In the genomic region with DNA sequence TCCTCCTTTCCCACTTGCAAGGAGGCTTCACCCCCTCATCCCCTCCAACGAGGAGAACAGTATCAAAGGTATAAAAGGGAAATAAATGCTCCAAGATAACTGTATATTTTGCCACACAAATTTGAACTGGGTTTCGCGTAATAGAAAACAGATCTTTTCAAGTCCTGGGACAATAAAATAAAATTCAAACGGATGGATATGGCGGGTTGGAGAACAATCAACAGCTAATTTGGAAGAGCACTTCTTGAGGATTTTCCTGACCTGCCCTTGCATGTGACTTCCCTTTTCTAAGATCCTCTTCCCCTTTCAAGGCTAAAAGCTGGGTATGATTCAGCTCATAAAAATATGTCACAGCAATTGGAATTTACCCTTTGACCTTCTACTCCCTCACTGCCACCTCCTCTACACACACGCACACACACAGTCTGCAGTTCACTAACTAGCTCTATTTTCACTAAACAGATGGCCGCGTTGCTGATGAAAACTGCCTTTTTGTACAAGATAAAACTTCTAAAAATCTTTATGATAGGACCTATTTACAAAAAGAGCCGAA, we compare ENCODE assay signal across 9 cellular contexts.
DNase-seq lines count a peak whose midpoint lies in the region; ATAC-seq and TF ChIP-seq lines count a peak whose summit lies in the region.
"Had no signal": no experiment of that assay in that cellular context is flagged by ENCODE, and none has a peak within 500 bp of the region (broad histone marks: within the 10 kb centered on the region; RNA-seq: fewer than 3 reads in every experiment).

No MANE protein-coding gene starts in this region.

- TF ChIP-seq CTCF in fibroblast of pulmonary artery (IDR thresholded peaks at IDR 0.05; ENCODE audit: low read length, missing control alignments) (no peak), ovary (IDR thresholded peaks at IDR 0.05) (no peak)

- DNase-seq in EH (ENCODE audit: low read depth) (peak; percentile 90), fibroblast of pulmonary artery (ENCODE audit: low read depth) (peak; percentile 81), ovary (peak in 1 of 5 donors; percentile 11), activated gamma-delta T cell (lab: John Stamatoyannopoulos, UW) (no peak), NCI-H1092 (lab: John Stamatoyannopoulos, UW) (no peak), T-cell (no peak)
- no peak for DNase-seq in activated effector memory CD4-positive, alpha-beta T cell treated with Interleukin-2 at 50 U/mL for 16 hours
- DNase-seq: activated naive CD4-positive, alpha-beta T cell treated with anti-CD3 and anti-CD28 coated beads, Interleukin-2, amount 10 ng/mL, durations not matched to agents 7 days and 5 days had no signal

- H3K27ac ChIP-seq in ovary: peak overlapping the region in 1 of 2 donors; percentile 61

- no peak overlapping the region for H3K27ac Mint-ChIP-seq in T-cell
- H3K27ac Mint-ChIP-seq: activated naive CD4-positive, alpha-beta T cell treated with anti-CD3 and anti-CD28 coated beads, Interleukin-2, amount 10 ng/mL, durations not matched to agents 7 days and 5 days had no signal

- H3K4me3 ChIP-seq in fibroblast of pulmonary artery (replicated peaks; ENCODE audit: low read depth, low read length) (peak overlapping the region; percentile 48), ovary (peak overlapping the region; percentile 27)

- POLR2A ChIA-PET in T-cell (lab: Charles Lee): interaction anchor here in 1 of 2 donors (0.7 kb wide), 1 partner anchor 11 kb away, joined by 3 read pairs; no protein-coding TSS in a partner anchor

- CTCF ChIA-PET in T-cell (lab: Charles Lee): no interaction called here

- H3K9me3 Mint-ChIP-seq in T-cell: peaks cover 0 to 7% (median 0%) of the 10 kb centered on the region in 3 donors
- H3K9me3 Mint-ChIP-seq: activated naive CD4-positive, alpha-beta T cell treated with anti-CD3 and anti-CD28 coated beads, Interleukin-2, amount 10 ng/mL, durations not matched to agents 7 days and 5 days had no signal

- no peak for TF ChIP-seq POLR2A in ovary (IDR thresholded peaks at IDR 0.05)

- no peaks in the 10 kb centered on the region for H3K27me3 ChIP-seq in ovary

- WGBS in ovary, 3 donors: 66 to 68% (median 66%) methylated on average over 9 of the region's 9 CpGs

- H3K36me3 Mint-ChIP-seq in T-cell: no peaks in the 10 kb centered on the region
- H3K36me3 Mint-ChIP-seq: activated naive CD4-positive, alpha-beta T cell treated with anti-CD3 and anti-CD28 coated beads, Interleukin-2, amount 10 ng/mL, durations not matched to agents 7 days and 5 days had no signal

- intact Hi-C loops in ovary (cut with DNase I): loop anchor here in 1 of 4 donors (10.0 kb wide), 1 partner anchor 386 kb away; the partner anchor contains the start of gene FIGN

- H3K27me3 Mint-ChIP-seq in T-cell: peaks cover 0 to 9% of the 10 kb centered on the region in 2 donors

- no peak for TF ChIP-seq EP300 in ovary (IDR thresholded peaks at IDR 0.05)

- peaks cover 0 to 2% (median 0%) of the 10 kb centered on the region in 3 donors for H3K4me1 Mint-ChIP-seq in T-cell
- H3K4me1 Mint-ChIP-seq: activated naive CD4-positive, alpha-beta T cell treated with anti-CD3 and anti-CD28 coated beads, Interleukin-2, amount 10 ng/mL, durations not matched to agents 7 days and 5 days had no signal

- no peaks in the 10 kb centered on the region for H3K36me3 ChIP-seq in ovary

- peak overlapping the region in 1 of 3 donors; percentile 39 for H3K4me3 Mint-ChIP-seq in T-cell
- H3K4me3 Mint-ChIP-seq: activated naive CD4-positive, alpha-beta T cell treated with anti-CD3 and anti-CD28 coated beads, Interleukin-2, amount 10 ng/mL, durations not matched to agents 7 days and 5 days had no signal

- peaks cover 4% of the 10 kb centered on the region for H3K4me1 ChIP-seq in ovary (ENCODE audit: insufficient read depth)

- ATAC-seq in T-cell (replicated peaks in 1 of 4): no peak

- H3K9me3 ChIP-seq in ovary: no peaks in the 10 kb centered on the region

TF ChIP-seq in PFSK-1, 5 proteins besides CTCF, POLR2A, EP300 and RAD21:
- TF ChIP-seq SIN3A (IDR thresholded peaks at IDR 0.05; ENCODE audit: borderline replicate concordance, insufficient read depth, low read length): peak; percentile 82; the same call in 1 of the 2 replicates
- TF ChIP-seq POLR2AphosphoS5 (IDR thresholded peaks at IDR 0.05; ENCODE audit: low read depth, low read length): no peak
- peak; percentile 18 for TF ChIP-seq FOXP2 (optimal IDR thresholded peaks at IDR 0.05; ENCODE audit: borderline replicate concordance, extremely low read depth, extremely low read length, insufficient read depth)

Comparison
In these comparisons a context has a peak if more than half of its experiments do, and no peak if none do; other contexts are left out.
1. DNase-seq: peak in EH (single experiment) and fibroblast of pulmonary artery (single experiment); none in activated gamma-delta T cell (single experiment), activated effector memory CD4-positive, alpha-beta T cell treated with Interleukin-2 at 50 U/mL for 16 hours (single experiment), NCI-H1092 (single experiment) and T-cell (0 of 34).